Comparison of ENCODE assay signal across 22 cellular contexts in the genomic region with DNA sequence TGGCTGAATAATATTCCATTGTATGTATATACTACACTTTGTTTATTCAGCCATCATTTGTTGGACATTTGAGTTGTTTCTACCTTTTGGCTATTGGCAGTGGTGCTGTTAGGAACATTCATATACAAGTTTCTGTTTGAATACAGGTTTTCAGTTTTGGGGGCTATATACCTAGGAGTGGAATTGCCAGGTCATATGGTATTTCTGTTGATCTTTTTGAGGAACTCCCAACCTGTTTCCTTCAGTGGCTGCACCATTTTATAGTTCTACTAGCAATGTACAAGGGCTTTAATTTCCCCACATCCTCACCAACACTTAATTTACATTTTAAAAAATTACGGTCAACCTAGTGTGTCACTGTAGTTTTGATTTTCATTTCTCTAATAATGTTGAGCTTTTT. TPM values are rescaled to one million over a fixed set of nuclear protein-coding genes. Genes with fewer than 3 reads are reported as not detected.
DNase-seq lines count a peak whose midpoint lies in the region; ATAC-seq and TF ChIP-seq lines count a peak whose summit lies in the region.
"Had no signal": no experiment of that assay in that cellular context is flagged by ENCODE, and none has a peak within 500 bp of the region (broad histone marks: within the 10 kb centered on the region; RNA-seq: fewer than 3 reads in every experiment).

No MANE protein-coding gene starts in this region.

- 97% methylated on average over 1 of the region's 1 CpG for WGBS in smooth muscle cell (ENCODE audit: low lambda C conversion rate)

- ATAC-seq in HG02610 (IDR thresholded peaks at IDR 0.05; ENCODE audit: unreplicated experiment), result peak; percentile 46
- ATAC-seq in activated T-helper 17 cell treated with anti-CD3 and anti-CD28 coated beads, Interleukin-2, amount 50 U/mL, for 72 hours (replicated peaks), result peak; percentile 14
- ATAC-seq in HG03521 (IDR thresholded peaks at IDR 0.05; ENCODE audit: unreplicated experiment), result no peak
- no peak for ATAC-seq in GM21576 (IDR thresholded peaks at IDR 0.05; ENCODE audit: unreplicated experiment)
- ATAC-seq: T-cell had no signal

- peaks cover 25 to 57% (median 50%) of the 10 kb centered on the region in 11 experiments for H3K9me3 ChIP-seq in BLaER1 treated with 17β-estradiol and CSF1 and Interleukin-3, amounts not matched to agents 10 nM and 100 nM (replicated peaks in 1 of 11)
- no peaks in the 10 kb centered on the region for H3K9me3 ChIP-seq in smooth muscle cell (replicated peaks; ENCODE audit: low read depth)
- H3K9me3 ChIP-seq: HAP-1, SJSA1 had no signal

- no peak overlapping the region for H2AFZ ChIP-seq in smooth muscle cell (ENCODE audit: low read depth)
- H2AFZ ChIP-seq: PC-9 had no signal

- peak overlapping the region in 10 of 11 experiments; percentile 67 to 93 (median 81); a peak in 14 of 22 replicates for H3K4me2 ChIP-seq in BLaER1 treated with 17β-estradiol and CSF1 and Interleukin-3, amounts not matched to agents 10 nM and 100 nM
- no peak overlapping the region for H3K4me2 ChIP-seq in smooth muscle cell
- H3K4me2 ChIP-seq: PC-9 had no signal

- peaks cover 0 to 51% (median 4%) of the 10 kb centered on the region in 11 experiments; a peak in 10 of 22 replicates for H4K20me1 ChIP-seq in BLaER1 treated with 17β-estradiol and CSF1 and Interleukin-3, amounts not matched to agents 10 nM and 100 nM
- peaks cover 54% of the 10 kb centered on the region for H4K20me1 ChIP-seq in smooth muscle cell (ENCODE audit: low read depth)

- H3K4me3 Mint-ChIP-seq in activated T-helper 17 cell treated with anti-CD3 and anti-CD28 coated beads, Interleukin-2, amount 50 U/mL, for 72 hours, result no peak overlapping the region
- no peak overlapping the region for H3K4me3 Mint-ChIP-seq in activated CD4-positive, alpha-beta T cell treated with anti-CD3 and anti-CD28 coated beads, Interleukin-2, amount 10 ng/mL, durations not matched to agents 24 days and 14 days
- H3K4me3 Mint-ChIP-seq: B cell, IgD-negative memory B cell, T-cell had no signal

- H3K4me3 ChIP-seq in BLaER1 treated with 17β-estradiol and CSF1 and Interleukin-3, amounts not matched to agents 10 nM and 100 nM, result no peak overlapping the region
- no peak overlapping the region for H3K4me3 ChIP-seq in smooth muscle cell
- H3K4me3 ChIP-seq: HAP-1, PC-9, SJSA1 had no signal

- H3K27me3 ChIP-seq in BLaER1 treated with 17β-estradiol and CSF1 and Interleukin-3, amounts not matched to agents 10 nM and 100 nM, result no peaks in the 10 kb centered on the region
- no peaks in the 10 kb centered on the region for H3K27me3 ChIP-seq in smooth muscle cell (ENCODE audit: low read depth)
- H3K27me3 ChIP-seq: SJSA1 had no signal

- H3K36me3 Mint-ChIP-seq in activated T-helper 17 cell treated with anti-CD3 and anti-CD28 coated beads, Interleukin-2, amount 50 U/mL, for 72 hours (ENCODE audit: low read depth), result peaks cover 19% of the 10 kb centered on the region
- peaks cover 45% of the 10 kb centered on the region for H3K36me3 Mint-ChIP-seq in activated CD4-positive, alpha-beta T cell treated with anti-CD3 and anti-CD28 coated beads, Interleukin-2, amount 10 ng/mL, durations not matched to agents 24 days and 14 days (ENCODE audit: low read depth)

- peaks cover 6% of the 10 kb centered on the region for H3F3A ChIP-seq in smooth muscle cell (ENCODE audit: low read depth)

- no peak for DNase-seq in smooth muscle cell (lab: John Stamatoyannopoulos, UW; ENCODE audit: unreplicated experiment)
- DNase-seq in activated CD4-positive, alpha-beta T cell treated with anti-CD3 and anti-CD28 coated beads, Interleukin-2, amount 10 ng/mL, durations not matched to agents 24 days and 14 days, result no peak
- DNase-seq: GOT3, NCI-H1105 treated with DMSO at 0.1 percent for 48 hours, NCI-H146, NCI-H1930, NCI-H2107, NCI-H524 treated with DMSO at 0.1 percent for 48 hours, NCI-H774, PC-9, Right ventricle myocardium superior, T-cell had no signal

- no peak overlapping the region for H3K27ac Mint-ChIP-seq in activated T-helper 17 cell treated with anti-CD3 and anti-CD28 coated beads, Interleukin-2, amount 50 U/mL, for 72 hours
- H3K27ac Mint-ChIP-seq in activated CD4-positive, alpha-beta T cell treated with anti-CD3 and anti-CD28 coated beads, Interleukin-2, amount 10 ng/mL, durations not matched to agents 24 days and 14 days, result no peak overlapping the region
- H3K27ac Mint-ChIP-seq: B cell, T-cell had no signal

- H3K4me1 Mint-ChIP-seq in activated T-helper 17 cell treated with anti-CD3 and anti-CD28 coated beads, Interleukin-2, amount 50 U/mL, for 72 hours, result peaks cover 10% of the 10 kb centered on the region
- peaks cover 7% of the 10 kb centered on the region for H3K4me1 Mint-ChIP-seq in activated CD4-positive, alpha-beta T cell treated with anti-CD3 and anti-CD28 coated beads, Interleukin-2, amount 10 ng/mL, durations not matched to agents 24 days and 14 days

- H3K4me1 ChIP-seq in BLaER1 treated with 17β-estradiol and CSF1 and Interleukin-3, amounts not matched to agents 10 nM and 100 nM, result peaks cover 39 to 54% (median 46%) of the 10 kb centered on the region in 10 experiments
- peaks cover 30% of the 10 kb centered on the region for H3K4me1 ChIP-seq in smooth muscle cell (ENCODE audit: low read depth)

- H3K36me3 ChIP-seq in BLaER1 treated with 17β-estradiol and CSF1 and Interleukin-3, amounts not matched to agents 10 nM and 100 nM, result peaks cover 29 to 63% (median 53%) of the 10 kb centered on the region in 11 experiments
- H3K36me3 ChIP-seq in smooth muscle cell (ENCODE audit: low read depth), result no peaks in the 10 kb centered on the region

- peaks cover 64% of the 10 kb centered on the region for H3K79me2 ChIP-seq in smooth muscle cell (ENCODE audit: low read depth)

- peak overlapping the region in 1 of 11 experiments; percentile 82; a peak in 1 of 22 replicates for H3K27ac ChIP-seq in BLaER1 treated with 17β-estradiol and CSF1 and Interleukin-3, amounts not matched to agents 10 nM and 100 nM
- H3K27ac ChIP-seq in smooth muscle cell (ENCODE audit: low read depth), result peak overlapping the region; percentile 63
- H3K27ac ChIP-seq: HL-60, PC-9, SJSA1 had no signal

- H3K9ac ChIP-seq in BLaER1 treated with 17β-estradiol and CSF1 and Interleukin-3, amounts not matched to agents 10 nM and 100 nM, result no peak overlapping the region
- H3K9ac ChIP-seq in smooth muscle cell (ENCODE audit: low read depth), result no peak overlapping the region

- no peak for TF ChIP-seq CTCF in smooth muscle cell (IDR thresholded peaks at IDR 0.05; ENCODE audit: borderline replicate concordance, insufficient read depth, poor library complexity, severe bottlenecking)

- no peaks in the 10 kb centered on the region for H3K27me3 Mint-ChIP-seq in activated T-helper 17 cell treated with anti-CD3 and anti-CD28 coated beads, Interleukin-2, amount 50 U/mL, for 72 hours
- H3K27me3 Mint-ChIP-seq in activated CD4-positive, alpha-beta T cell treated with anti-CD3 and anti-CD28 coated beads, Interleukin-2, amount 10 ng/mL, durations not matched to agents 24 days and 14 days, result no peaks in the 10 kb centered on the region
- H3K27me3 Mint-ChIP-seq: B cell, IgD-negative memory B cell, T-cell had no signal

- intact Hi-C loops in activated CD4-positive, alpha-beta T cell treated with anti-CD3 and anti-CD28 coated beads, Interleukin-2, amount 10 ng/mL, durations not matched to agents 24 days and 14 days (cut with micrococcal nuclease), result no loop called here

- peaks cover 5% of the 10 kb centered on the region for H3K9me3 Mint-ChIP-seq in activated T-helper 17 cell treated with anti-CD3 and anti-CD28 coated beads, Interleukin-2, amount 50 U/mL, for 72 hours
- H3K9me3 Mint-ChIP-seq in activated CD4-positive, alpha-beta T cell treated with anti-CD3 and anti-CD28 coated beads, Interleukin-2, amount 10 ng/mL, durations not matched to agents 24 days and 14 days, result peaks cover 4% of the 10 kb centered on the region

RNA-seq across cellular contexts. Expression of a gene that starts 54.6 kb away (rescaled TPM):
- 10 to 100 TPM; 32.2 to 45.2 TPM for total RNA-seq in activated T-helper 17 cell treated with anti-CD3 and anti-CD28 coated beads, Interleukin-2, amount 50 U/mL, for 72 hours
- total RNA-seq in smooth muscle cell, result 111 and 131 TPM in 2 replicates
- polyA plus RNA-seq in smooth muscle cell, result 66.4 and 74.8 TPM in 2 replicates
- total RNA-seq in activated CD4-positive, alpha-beta T cell treated with anti-CD3 and anti-CD28 coated beads, Interleukin-2, amount 10 ng/mL, durations not matched to agents 24 days and 14 days, result 70.8 and 80.1 TPM in 2 replicates

Comparison
In these comparisons a context has a peak if more than half of its experiments do, and no peak if none do; other contexts are left out.
1. ATAC-seq: peak in HG02610 (single experiment) and activated T-helper 17 cell treated with anti-CD3 and anti-CD28 coated beads, Interleukin-2, amount 50 U/mL, for 72 hours (single experiment); none in HG03521 (single experiment) and GM21576 (single experiment).